Comparison of ENCODE assay signal across 8 cellular contexts in genomic region chr3:197749315-197749600, GRCh38. TPM values are rescaled to one million over a fixed set of nuclear protein-coding genes. Genes with fewer than 3 reads are reported as not detected.
DNase-seq lines count a peak whose midpoint lies in the region; ATAC-seq, FAIRE-seq and TF ChIP-seq lines count a peak whose summit lies in the region.

No MANE protein-coding gene starts in this region.

- peak overlapping the region; percentile 82 for H3K27ac Mint-ChIP-seq in HFFc6
- peak overlapping the region; percentile 81 for H3K27ac Mint-ChIP-seq in activated CD4-positive, alpha-beta T cell treated with anti-CD3 and anti-CD28 coated beads for 36 hours
- peak overlapping the region; percentile 87 to 90 for H3K27ac Mint-ChIP-seq in natural killer cell

- CTCF ChIA-PET in activated CD4-positive, alpha-beta T cell treated with anti-CD3 and anti-CD28 coated beads for 36 hours (lab: Charles Lee), result interaction anchor here (1.2 to 1.4 kb wide), 3 partner anchors 10 to 37 kb away, joined by 5 to 6 read pairs (median 5); no protein-coding TSS in a partner anchor

- no peaks in the 10 kb centered on the region; the same call in 1 of the 2 replicates for H3K36me3 Mint-ChIP-seq in HFFc6 (ENCODE audit: low read depth)
- H3K36me3 Mint-ChIP-seq in activated CD4-positive, alpha-beta T cell treated with anti-CD3 and anti-CD28 coated beads for 36 hours (ENCODE audit: low read depth), result no peaks in the 10 kb centered on the region
- H3K36me3 Mint-ChIP-seq in natural killer cell, result no peaks in the 10 kb centered on the region

- peak; percentile 33 to 35 for DNase-seq in activated CD4-positive, alpha-beta T cell treated with anti-CD3 and anti-CD28 coated beads for 24 hours (ENCODE audit: low read depth in 2 of 2)
- no peak for DNase-seq in activated CD4-positive, alpha-beta T cell treated with anti-CD3 and anti-CD28 coated beads for 1 hour
- DNase-seq in HFFc6 (peak; percentile 46), NCI-H128 (lab: John Stamatoyannopoulos, UW; ENCODE audit: unreplicated experiment) (peak; percentile 78), epithelial cell of esophagus (ENCODE audit: low read depth) (peak; percentile 55), natural killer cell (no peak), urothelium cell line (ENCODE audit: low spot score) (peak; percentile 61)
- DNase-seq in activated CD4-positive, alpha-beta T cell treated with anti-CD3 and anti-CD28 coated beads for 36 hours, result peak; percentile 78

- intact Hi-C loops in activated CD4-positive, alpha-beta T cell treated with anti-CD3 and anti-CD28 coated beads for 36 hours (cut with DNase I, micrococcal nuclease), result loop anchor here (1.0 to 2.0 kb wide), 6 partner anchors 12 to 202 kb away; partner anchors contain the start of genes LRCH3 (in 1 of the 2), RPL35A (in 1 of the 2) and RUBCN (in 1 of the 2)
- intact Hi-C loops in natural killer cell (cut with micrococcal nuclease), result loop anchor here (1.0 kb wide), 2 partner anchors 12 to 42 kb away; partner anchors contain the start of gene LRCH3

- TF ChIP-seq CTCF in HFFc6 (IDR thresholded peaks at IDR 0.05) (no peak), epithelial cell of esophagus (IDR thresholded peaks at IDR 0.05; ENCODE audit: insufficient read depth, low read depth, low read length, missing control alignments) (no peak), natural killer cell (IDR thresholded peaks at IDR 0.05) (no peak)

- FAIRE-seq in urothelium cell line (lab: Jason Lieb, UNC), result no peak

- H3K27me3 Mint-ChIP-seq in HFFc6 (ENCODE audit: insufficient read depth), result peaks cover 3% of the 10 kb centered on the region
- no peaks in the 10 kb centered on the region for H3K27me3 Mint-ChIP-seq in activated CD4-positive, alpha-beta T cell treated with anti-CD3 and anti-CD28 coated beads for 36 hours
- no peaks in the 10 kb centered on the region for H3K27me3 Mint-ChIP-seq in natural killer cell (ENCODE audit: low read depth in 2 of 2)

- POLR2A ChIA-PET in activated CD4-positive, alpha-beta T cell treated with anti-CD3 and anti-CD28 coated beads for 36 hours (lab: Charles Lee), result interaction anchor here (0.6 to 1.3 kb wide), 3 partner anchors 10 to 187 kb away, joined by 3 to 6 read pairs (median 3); partner anchors contain the start of gene LRCH3

- H3K4me3 Mint-ChIP-seq in HFFc6 (peak overlapping the region; percentile 96), natural killer cell (peak overlapping the region; percentile 97)
- H3K4me3 Mint-ChIP-seq in activated CD4-positive, alpha-beta T cell treated with anti-CD3 and anti-CD28 coated beads for 36 hours, result peak overlapping the region; percentile 89

- peak; percentile 63 for ATAC-seq in activated CD4-positive, alpha-beta T cell treated with anti-CD3 and anti-CD28 coated beads for 36 hours
- peak; percentile 32 to 48 (median 40) for ATAC-seq in natural killer cell

- H3K9me3 Mint-ChIP-seq in HFFc6, result no peaks in the 10 kb centered on the region
- H3K9me3 Mint-ChIP-seq in activated CD4-positive, alpha-beta T cell treated with anti-CD3 and anti-CD28 coated beads for 36 hours (ENCODE audit: low read depth), result no peaks in the 10 kb centered on the region
- no peaks in the 10 kb centered on the region for H3K9me3 Mint-ChIP-seq in natural killer cell

- H3K4me1 Mint-ChIP-seq in HFFc6 (ENCODE audit: low read depth), result peaks cover 44% of the 10 kb centered on the region
- H3K4me1 Mint-ChIP-seq in activated CD4-positive, alpha-beta T cell treated with anti-CD3 and anti-CD28 coated beads for 36 hours, result peaks cover 34% of the 10 kb centered on the region
- H3K4me1 Mint-ChIP-seq in natural killer cell, result peaks cover 37 to 45% of the 10 kb centered on the region in 2 donors

- peak overlapping the region; percentile 75 for H3K4me3 ChIP-seq in epithelial cell of esophagus (ENCODE audit: low read length)

RNA-seq across cellular contexts. Expression of gene FYTTD1, which starts 0.4 kb away (rescaled TPM):
- total RNA-seq in HFFc6 (2021; fragmentation: NEBNext Ultra II Directional; extraction: Animal tissue kit (Norgen Biotek cat#: 25700)), result 10 to 100 TPM; 53.3 to 71.7 (median 60.9) TPM
- total RNA-seq in activated CD4-positive, alpha-beta T cell treated with anti-CD3 and anti-CD28 coated beads for 36 hours, result 10 to 100 TPM; 20.7 to 25.6 TPM
- total RNA-seq in natural killer cell, result 10 to 100 TPM; 58.0 to 75.6 (median 72.2) TPM

RNA-seq across cellular contexts. Expression of gene RUBCN, which starts 12.6 kb away (rescaled TPM):
- 10 to 100 TPM; 27.0 to 30.4 (median 29.4) TPM for total RNA-seq in HFFc6 (2021; fragmentation: NEBNext Ultra II Directional; extraction: Animal tissue kit (Norgen Biotek cat#: 25700))
- total RNA-seq in activated CD4-positive, alpha-beta T cell treated with anti-CD3 and anti-CD28 coated beads for 36 hours, result 10 to 100 TPM; 22.7 to 23.4 TPM
- 10 to 100 TPM; 51.2 to 58.5 (median 57.6) TPM for total RNA-seq in natural killer cell

RNA-seq across cellular contexts. Expression of gene LRCH3, which starts 41.8 kb away (rescaled TPM):
- 10 to 100 TPM; 39.4 to 44.7 (median 41.0) TPM for total RNA-seq in HFFc6 (2021; fragmentation: NEBNext Ultra II Directional; extraction: Animal tissue kit (Norgen Biotek cat#: 25700))
- total RNA-seq in activated CD4-positive, alpha-beta T cell treated with anti-CD3 and anti-CD28 coated beads for 36 hours, result 10 to 100 TPM; 43.6 to 77.5 TPM
- total RNA-seq in natural killer cell, result 10 to 100 TPM; 68.1 to 90.5 (median 90.3) TPM

Comparison
In these comparisons a context has a peak if more than half of its experiments do, and no peak if none do; other contexts are left out.
1. DNase-seq: peak in activated CD4-positive, alpha-beta T cell treated with anti-CD3 and anti-CD28 coated beads for 24 hours (2 of 2), HFFc6 (single experiment), NCI-H128 (single experiment), activated CD4-positive, alpha-beta T cell treated with anti-CD3 and anti-CD28 coated beads for 36 hours (single experiment), epithelial cell of esophagus (single experiment) and urothelium cell line (single experiment); none in activated CD4-positive, alpha-beta T cell treated with anti-CD3 and anti-CD28 coated beads for 1 hour (single experiment) and natural killer cell (single experiment).
2. Peak in every context shown above with its lines, with median percentiles within 50 percentile points of each other: H3K27ac Mint-ChIP-seq and H3K4me3 Mint-ChIP-seq.